In the genomic region with DNA sequence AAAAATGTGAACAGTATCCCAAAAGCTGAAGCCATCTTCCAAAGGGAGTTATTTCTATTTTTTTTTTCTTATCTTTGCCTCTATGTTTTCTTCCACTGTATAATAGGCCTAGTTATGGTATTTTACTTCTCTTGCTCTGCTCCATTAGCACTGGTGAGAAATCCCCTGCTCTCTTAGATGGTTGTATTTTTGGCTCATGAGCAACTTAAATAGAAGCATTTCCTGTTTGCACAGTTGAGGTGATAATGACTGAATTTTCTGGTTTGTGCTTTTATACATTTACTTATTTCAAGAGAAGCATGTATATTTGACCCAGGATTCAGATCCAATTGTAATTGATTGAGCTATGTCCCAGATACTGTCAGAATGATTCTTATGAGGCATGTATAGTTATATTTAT, we compare ENCODE assay signal across 12 cellular contexts.
DNase-seq lines count a peak whose midpoint lies in the region; ATAC-seq and TF ChIP-seq lines count a peak whose summit lies in the region.
"Had no signal": no experiment of that assay in that cellular context is flagged by ENCODE, and none has a peak within 500 bp of the region (broad histone marks: within the 10 kb centered on the region; RNA-seq: fewer than 3 reads in every experiment).

No MANE protein-coding gene starts in this region.

- peak overlapping the region; percentile 98 for H3K27ac ChIP-seq in SU-DHL-6 (ENCODE audit: low read depth, low read length)
- no peak overlapping the region for H3K27ac ChIP-seq in tibial artery
- H3K27ac ChIP-seq in colonic mucosa = no peak overlapping the region
- H3K27ac ChIP-seq: neural progenitor cell, upper lobe of left lung had no signal

- TF ChIP-seq CTCF in SU-DHL-6 (IDR thresholded peaks at IDR 0.05; ENCODE audit: insufficient read depth, low read length, poor library complexity, severe bottlenecking) = no peak
- no peak for TF ChIP-seq CTCF in tibial artery (IDR thresholded peaks at IDR 0.05)
- no peak for TF ChIP-seq CTCF in colonic mucosa (IDR thresholded peaks at IDR 0.05)

- DNase-seq in tibial artery = no peak
- no peak for DNase-seq in HUDEP-2 (lab: John Stamatoyannopoulos, UW; ENCODE audit: unreplicated experiment in 76 of 76)
- DNase-seq in C1 segment of cervical spinal cord (lab: John Stamatoyannopoulos, UW) = no peak
- no peak for DNase-seq in colonic mucosa
- DNase-seq: activated effector memory CD4-positive, alpha-beta T cell treated with Interleukin-2 at 50 U/mL for 16 hours; CD4-positive, CD25-positive, alpha-beta regulatory T cell; upper lobe of left lung had no signal

- ATAC-seq in GM18499 (IDR thresholded peaks at IDR 0.05; ENCODE audit: insufficient read depth, unreplicated experiment) = peak; percentile 83
- ATAC-seq in GM19467 (IDR thresholded peaks at IDR 0.05; ENCODE audit: unreplicated experiment) = peak; percentile 95
- peak; percentile 97 for ATAC-seq in HG03039 (IDR thresholded peaks at IDR 0.05; ENCODE audit: unreplicated experiment)

- H3K79me2 ChIP-seq in SU-DHL-6 (ENCODE audit: insufficient read depth, low read length) = no peaks in the 10 kb centered on the region

- intact Hi-C loops in tibial artery (cut with DNase I; ENCODE audit: low total_unique reads) = no loop called here
- intact Hi-C loops in colonic mucosa (cut with DNase I) = no loop called here

- H3K4me1 ChIP-seq in tibial artery (no peaks in the 10 kb centered on the region), colonic mucosa (no peaks in the 10 kb centered on the region)
- H3K4me1 ChIP-seq: neural progenitor cell, upper lobe of left lung had no signal

- peaks cover 8% of the 10 kb centered on the region; the same call in 1 of the 2 replicates for H3K9me3 ChIP-seq in SU-DHL-6 (ENCODE audit: insufficient read depth, low read length)
- H3K9me3 ChIP-seq in tibial artery = no peaks in the 10 kb centered on the region
- no peaks in the 10 kb centered on the region for H3K9me3 ChIP-seq in colonic mucosa

- H3K36me3 ChIP-seq in SU-DHL-6 (ENCODE audit: low read length) = peaks cover 12% of the 10 kb centered on the region
- H3K36me3 ChIP-seq in tibial artery = no peaks in the 10 kb centered on the region
- no peaks in the 10 kb centered on the region for H3K36me3 ChIP-seq in colonic mucosa
- H3K36me3 ChIP-seq: neural progenitor cell, upper lobe of left lung had no signal

- peak overlapping the region; percentile 71 for H2AFZ ChIP-seq in SU-DHL-6 (ENCODE audit: low read depth, low read length, severe bottlenecking)

- H3K9ac ChIP-seq in SU-DHL-6 (ENCODE audit: low read length) = peak overlapping the region; percentile 61
- H3K9ac ChIP-seq in colonic mucosa (ENCODE audit: low read depth in 2 of 2, low read length in 2 of 2) = no peak overlapping the region
- H3K9ac ChIP-seq: neural progenitor cell had no signal

- H3K4me2 ChIP-seq in SU-DHL-6 (ENCODE audit: low read depth, low read length, poor library complexity, severe bottlenecking) = peak overlapping the region; percentile 100
- H3K4me2 ChIP-seq: neural progenitor cell had no signal

- H3K27me3 ChIP-seq in SU-DHL-6 (ENCODE audit: low read length) = no peaks in the 10 kb centered on the region
- H3K27me3 ChIP-seq in tibial artery = no peaks in the 10 kb centered on the region
- no peaks in the 10 kb centered on the region for H3K27me3 ChIP-seq in colonic mucosa
- H3K27me3 ChIP-seq: neural progenitor cell, upper lobe of left lung had no signal

- no peaks in the 10 kb centered on the region for H4K20me1 ChIP-seq in SU-DHL-6 (ENCODE audit: low read depth, low read length)

- H3K4me3 ChIP-seq in SU-DHL-6 (ENCODE audit: insufficient read depth, low read length, poor library complexity, severe bottlenecking) (peak overlapping the region; percentile 55), tibial artery (no peak overlapping the region), colonic mucosa (no peak overlapping the region)
- H3K4me3 ChIP-seq: neural progenitor cell, upper lobe of left lung had no signal

- H3K9me2 ChIP-seq in SU-DHL-6 (replicated peaks; ENCODE audit: insufficient read depth, low read length) = no peaks in the 10 kb centered on the region

- peaks cover 33% of the 10 kb centered on the region for H3F3A ChIP-seq in SU-DHL-6 (ENCODE audit: insufficient read depth)
